ENCODE assay signal across 20 cellular contexts in genomic region chr2:120797421-120798289, GRCh38.
DNase-seq lines count a peak whose midpoint lies in the region; ATAC-seq and TF ChIP-seq lines count a peak whose summit lies in the region.
"Had no signal": no experiment of that assay in that cellular context is flagged by ENCODE, and none has a peak within 500 bp of the region (broad histone marks: within the 10 kb centered on the region; RNA-seq: fewer than 3 reads in every experiment).

No MANE protein-coding gene starts in this region.

- H3K27me3 Mint-ChIP-seq in HFFc6 (ENCODE audit: insufficient read depth) (peaks cover 8% of the 10 kb centered on the region), mesothelial cell of epicardium (ENCODE audit: low read depth) (no peaks in the 10 kb centered on the region)
- H3K27me3 Mint-ChIP-seq: activated B cell treated with CpG ODN at 0.5 μM for 24 hours; activated CD8-positive, alpha-beta T cell treated with anti-CD3 and anti-CD28 coated beads for 36 hours; activated naive CD8-positive, alpha-beta T cell treated with anti-CD3 and anti-CD28 coated beads for 36 hours had no signal

- TF ChIP-seq CTCF in AG10803 (conservative IDR thresholded peaks at IDR 0.05; ENCODE audit: low read length): no peak
- TF ChIP-seq CTCF in HFFc6 (IDR thresholded peaks at IDR 0.05): no peak
- no peak for TF ChIP-seq CTCF in mesothelial cell of epicardium (IDR thresholded peaks at IDR 0.05; ENCODE audit: unreplicated experiment)

- peak overlapping the region; percentile 47 for H3K4me3 ChIP-seq in AG10803 (ENCODE audit: low read length)
- H3K4me3 ChIP-seq: mucosa of descending colon, testis had no signal

- H3K4me1 Mint-ChIP-seq in HFFc6 (ENCODE audit: low read depth) (peaks cover 77% of the 10 kb centered on the region), mesothelial cell of epicardium (peaks cover 50% of the 10 kb centered on the region)
- H3K4me1 Mint-ChIP-seq: activated B cell treated with CpG ODN at 0.5 μM for 24 hours; activated naive CD8-positive, alpha-beta T cell treated with anti-CD3 and anti-CD28 coated beads for 36 hours had no signal

- DNase-seq in AG10803 (ENCODE audit: low read depth) (peak; percentile 65), HFFc6 (no peak), cerebellum (ENCODE audit: low spot score) (peak; percentile 80), mesothelial cell of epicardium (ENCODE audit: low spot score in 2 of 2, unreplicated experiment in 2 of 2) (no peak), SW 1271 (lab: John Stamatoyannopoulos, UW) (no peak)
- no peak for DNase-seq in activated T-cell treated with anti-CD3 and anti-CD28 coated beads, Interleukin-2, amount 50 U/mL, for 48 hours
- DNase-seq: activated B cell treated with CpG ODN at 0.5 μM for 24 hours; activated CD8-positive, alpha-beta T cell treated with anti-CD3 and anti-CD28 coated beads for 36 hours; activated naive CD8-positive, alpha-beta T cell treated with anti-CD3 and anti-CD28 coated beads for 36 hours; AML-193; effector CD4-positive, alpha-beta T cell; GDM1; GOT3; mucosa of descending colon; NCI-H1092 treated with DMSO at 0.1 percent for 48 hours; stimulated activated CD4-positive, alpha-beta T cell treated with anti-CD3 and anti-CD28 coated beads, Interleukin-4, amount 100 ng/mL, for 1 hour; T-helper 2 cell; testis had no signal

- H3K4me3 Mint-ChIP-seq in HFFc6 (no peak overlapping the region), mesothelial cell of epicardium (no peak overlapping the region)
- H3K4me3 Mint-ChIP-seq: activated B cell treated with CpG ODN at 0.5 μM for 24 hours; activated CD8-positive, alpha-beta T cell treated with anti-CD3 and anti-CD28 coated beads for 36 hours; activated naive CD8-positive, alpha-beta T cell treated with anti-CD3 and anti-CD28 coated beads for 36 hours had no signal

- ATAC-seq in HG03457 (IDR thresholded peaks at IDR 0.05; ENCODE audit: unreplicated experiment): no peak
- ATAC-seq in GM21576 (IDR thresholded peaks at IDR 0.05; ENCODE audit: unreplicated experiment): no peak
- ATAC-seq: activated CD8-positive, alpha-beta T cell treated with anti-CD3 and anti-CD28 coated beads for 36 hours; mucosa of descending colon had no signal

- H3K9me3 Mint-ChIP-seq in HFFc6: no peaks in the 10 kb centered on the region
- no peaks in the 10 kb centered on the region for H3K9me3 Mint-ChIP-seq in mesothelial cell of epicardium
- H3K9me3 Mint-ChIP-seq: activated B cell treated with CpG ODN at 0.5 μM for 24 hours; activated CD8-positive, alpha-beta T cell treated with anti-CD3 and anti-CD28 coated beads for 36 hours; activated naive CD8-positive, alpha-beta T cell treated with anti-CD3 and anti-CD28 coated beads for 36 hours had no signal

- H3K36me3 Mint-ChIP-seq in HFFc6 (ENCODE audit: low read depth) (peaks cover 32% of the 10 kb centered on the region), mesothelial cell of epicardium (peaks cover 11% of the 10 kb centered on the region)
- H3K36me3 Mint-ChIP-seq: activated naive CD8-positive, alpha-beta T cell treated with anti-CD3 and anti-CD28 coated beads for 36 hours had no signal

- H3K27ac Mint-ChIP-seq in HFFc6: peak overlapping the region; percentile 54
- peak overlapping the region; percentile 53 for H3K27ac Mint-ChIP-seq in mesothelial cell of epicardium
- H3K27ac Mint-ChIP-seq: activated B cell treated with CpG ODN at 0.5 μM for 24 hours; activated CD8-positive, alpha-beta T cell treated with anti-CD3 and anti-CD28 coated beads for 36 hours; activated naive CD8-positive, alpha-beta T cell treated with anti-CD3 and anti-CD28 coated beads for 36 hours had no signal

Comparison
In these comparisons a context has a peak if more than half of its experiments do, and no peak if none do; other contexts are left out.
1. DNase-seq: peak in AG10803 (single experiment) and cerebellum (single experiment); none in HFFc6 (single experiment), mesothelial cell of epicardium (0 of 2), activated T-cell treated with anti-CD3 and anti-CD28 coated beads, Interleukin-2, amount 50 U/mL, for 48 hours (0 of 2) and SW 1271 (0 of 2).